27 cellular contexts compared by ENCODE assay signal in the genomic region with DNA sequence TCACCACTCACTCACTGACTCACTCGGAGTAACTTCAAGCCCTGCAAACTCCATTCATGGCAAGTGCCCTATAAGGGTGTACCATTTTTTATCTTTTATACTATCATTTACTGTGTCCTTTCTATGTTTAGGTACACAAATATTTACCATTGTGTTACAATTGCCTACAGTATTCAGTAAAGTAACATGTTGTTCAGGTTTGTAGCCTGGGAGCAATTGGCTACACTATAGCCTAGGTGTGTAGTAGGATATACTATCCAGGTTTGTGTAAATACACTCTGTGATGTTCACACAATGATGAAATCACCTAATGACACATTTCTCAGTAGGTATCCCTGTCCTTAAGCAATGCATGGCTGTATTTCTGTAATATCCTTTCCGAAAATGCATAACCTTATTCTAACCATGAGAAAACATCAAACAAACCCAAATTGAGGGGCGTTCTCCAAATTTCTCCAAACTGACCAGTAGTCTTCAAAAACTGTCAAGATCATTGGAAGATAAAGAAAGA.
"Had no signal": no experiment of that assay in that cellular context is flagged by ENCODE, and none has a peak within 500 bp of the region (broad histone marks: within the 10 kb centered on the region; RNA-seq: fewer than 3 reads in every experiment).

No MANE protein-coding gene starts in this region.

- H3K36me3 Mint-ChIP-seq: mesothelial cell of epicardium; naive thymus-derived CD4-positive, alpha-beta T cell; neural progenitor cell; stimulated activated naive B cell treated with anti-CD40 and anti-IgM and Interleukin-4, amounts not matched to agents 10 μg/mL and 1 μg/mL and 100 μg/mL, for 72 hours had no signal

- ATAC-seq: foreskin keratinocyte; gastroesophageal sphincter; heart left ventricle; left lung; naive thymus-derived CD4-positive, alpha-beta T cell; right cardiac atrium; stimulated activated naive B cell treated with anti-CD40 and anti-IgM and Interleukin-4, amounts not matched to agents 10 μg/mL and 1 μg/mL and 100 μg/mL, for 72 hours; upper lobe of right lung had no signal

- DNase-seq: dorsolateral prefrontal cortex; effector CD4-positive, alpha-beta T cell; endodermal cell; foreskin keratinocyte; heart left ventricle; kidney; left lung; mesenchymal stem cell; naive thymus-derived CD4-positive, alpha-beta T cell; right cardiac atrium; spleen; stimulated activated CD4-positive, alpha-beta T cell treated with anti-CD3 and anti-CD28 coated beads, Interleukin-4, amount 100 ng/mL, for 4 hours; stimulated activated naive B cell treated with anti-CD40 and anti-IgM and Interleukin-4, amounts not matched to agents 10 μg/mL and 1 μg/mL and 100 μg/mL, for 72 hours; transverse colon; upper lobe of right lung; uterus had no signal

- H3K27ac Mint-ChIP-seq: endodermal cell; mesothelial cell of epicardium; naive thymus-derived CD4-positive, alpha-beta T cell; nephron; neural progenitor cell; stimulated activated naive B cell treated with anti-CD40 and anti-IgM and Interleukin-4, amounts not matched to agents 10 μg/mL and 1 μg/mL and 100 μg/mL, for 72 hours; stimulated activated naive CD8-positive, alpha-beta T cell treated with anti-CD3 and anti-CD28 coated beads, Interleukin-15, Interleukin-2, amounts not matched to agents 100 ng/mL and 50 ng/mL, for 24 hours had no signal

- H3K27me3 Mint-ChIP-seq: stimulated activated naive CD8-positive, alpha-beta T cell treated with anti-CD3 and anti-CD28 coated beads, Interleukin-15, Interleukin-2, amounts not matched to agents 100 ng/mL and 50 ng/mL, for 24 hours had no signal

- H3K9me3 Mint-ChIP-seq: naive thymus-derived CD4-positive, alpha-beta T cell; neural progenitor cell; stimulated activated naive CD8-positive, alpha-beta T cell treated with anti-CD3 and anti-CD28 coated beads, Interleukin-15, Interleukin-2, amounts not matched to agents 100 ng/mL and 50 ng/mL, for 24 hours had no signal

- H3K27ac ChIP-seq: dorsolateral prefrontal cortex, esophagus muscularis mucosa, foreskin keratinocyte, gastroesophageal sphincter, heart left ventricle, hepatocyte, left lung, neural progenitor cell, parathyroid adenoma, prostate gland, skin epidermis, spleen, thoracic aorta, transverse colon, upper lobe of right lung, uterus had no signal

- H3K4me1 Mint-ChIP-seq: endodermal cell; mesothelial cell of epicardium; naive thymus-derived CD4-positive, alpha-beta T cell; nephron; neural progenitor cell; stimulated activated naive B cell treated with anti-CD40 and anti-IgM and Interleukin-4, amounts not matched to agents 10 μg/mL and 1 μg/mL and 100 μg/mL, for 72 hours had no signal

- H3K4me3 ChIP-seq: dorsolateral prefrontal cortex, esophagus muscularis mucosa, gastroesophageal sphincter, heart left ventricle, hepatocyte, left lung, neural progenitor cell, prostate gland, skin epidermis, spleen, thoracic aorta, transverse colon, upper lobe of right lung, uterus had no signal

- H3K4me3 Mint-ChIP-seq: endodermal cell; mesothelial cell of epicardium; naive thymus-derived CD4-positive, alpha-beta T cell; nephron; neural progenitor cell; stimulated activated naive B cell treated with anti-CD40 and anti-IgM and Interleukin-4, amounts not matched to agents 10 μg/mL and 1 μg/mL and 100 μg/mL, for 72 hours; stimulated activated naive CD8-positive, alpha-beta T cell treated with anti-CD3 and anti-CD28 coated beads, Interleukin-15, Interleukin-2, amounts not matched to agents 100 ng/mL and 50 ng/mL, for 24 hours had no signal
